Comparison of ENCODE assay signal across 14 cellular contexts in genomic region chr9:136566899-136567298, GRCh38. TPM values are rescaled to one million over a fixed set of nuclear protein-coding genes. Genes with fewer than 3 reads are reported as not detected.
A peak's percentile ranks its signal among the peaks of the same experiment; 100 is the strongest.
DNase-seq lines count a peak whose midpoint lies in the region; ATAC-seq, FAIRE-seq and TF ChIP-seq lines count a peak whose summit lies in the region.
"Had no signal": no experiment of that assay in that cellular context is flagged by ENCODE, and none has a peak within 500 bp of the region (broad histone marks: within the 10 kb centered on the region; RNA-seq: fewer than 3 reads in every experiment).

No MANE protein-coding gene starts in this region.

- H3K4me3 Mint-ChIP-seq in astrocyte (ENCODE audit: unreplicated experiment) (peak overlapping the region; percentile 27), osteocyte (ENCODE audit: unreplicated experiment) (no peak overlapping the region)
- no peak overlapping the region for H3K4me3 Mint-ChIP-seq in activated CD4-positive, alpha-beta memory T cell treated with anti-CD3 and anti-CD28 coated beads for 36 hours
- H3K4me3 Mint-ChIP-seq: neural crest cell had no signal

- H3K36me3 ChIP-seq in astrocyte (ENCODE audit: insufficient read depth, low read length) = no peaks in the 10 kb centered on the region
- no peaks in the 10 kb centered on the region for H3K36me3 ChIP-seq in heart right ventricle

- no peak overlapping the region for H3K4me3 ChIP-seq in astrocyte (ENCODE audit: insufficient read depth, low read depth, low read length)
- H3K4me3 ChIP-seq in heart right ventricle = no peak overlapping the region
- H3K4me3 ChIP-seq: K562 had no signal

- no peak overlapping the region for H3K4me2 ChIP-seq in astrocyte (ENCODE audit: low read length)

- H3K9me3 Mint-ChIP-seq in astrocyte (ENCODE audit: unreplicated experiment) (no peaks in the 10 kb centered on the region), osteocyte (ENCODE audit: unreplicated experiment) (no peaks in the 10 kb centered on the region)
- H3K9me3 Mint-ChIP-seq in activated CD4-positive, alpha-beta memory T cell treated with anti-CD3 and anti-CD28 coated beads for 36 hours = no peaks in the 10 kb centered on the region
- H3K9me3 Mint-ChIP-seq: neural crest cell had no signal

- no peak overlapping the region for H3K27ac ChIP-seq in astrocyte (ENCODE audit: low read depth, low read length)
- H3K27ac ChIP-seq in heart right ventricle = peak overlapping the region in 9 of 10 donors; percentile 52 to 92 (median 84)

- H3K27me3 ChIP-seq in astrocyte (ENCODE audit: insufficient read depth, low read length) (no peaks in the 10 kb centered on the region), heart right ventricle (no peaks in the 10 kb centered on the region)

- intact Hi-C loops in heart right ventricle (cut with DNase I) = loop anchor here in 2 of 10 donors (2.0 to 10.0 kb wide), 2 partner anchors 20 to 58 kb away; partner anchors contain the start of gene NOTCH1 (in 1 of the 2)
- intact Hi-C loops in activated CD4-positive, alpha-beta memory T cell treated with anti-CD3 and anti-CD28 coated beads for 36 hours (cut with micrococcal nuclease) = no loop called here

- no peak for TF ChIP-seq CTCF in astrocyte (IDR thresholded peaks at IDR 0.05; ENCODE audit: insufficient read depth, low read depth, low read length)
- TF ChIP-seq CTCF in heart right ventricle (IDR thresholded peaks at IDR 0.05) = no peak
- no peak for TF ChIP-seq CTCF in osteocyte (IDR thresholded peaks at IDR 0.05)

- H3K4me1 ChIP-seq in astrocyte (ENCODE audit: insufficient read depth, low read length) = peaks cover 43% of the 10 kb centered on the region
- H3K4me1 ChIP-seq in heart right ventricle = peaks cover 59 to 97% (median 91%) of the 10 kb centered on the region in 9 donors

- 39 to 46% methylated on average over 14 of the region's 14 CpGs for WGBS in heart right ventricle, 2 donors

- no peak overlapping the region for H2AFZ ChIP-seq in astrocyte (ENCODE audit: low read depth, low read length)

- CTCF ChIA-PET in activated CD4-positive, alpha-beta memory T cell treated with anti-CD3 and anti-CD28 coated beads for 36 hours (lab: Charles Lee) = no interaction called here

- POLR2A ChIA-PET in activated CD4-positive, alpha-beta memory T cell treated with anti-CD3 and anti-CD28 coated beads for 36 hours (lab: Charles Lee) = no interaction called here

- H3K9ac ChIP-seq in astrocyte (ENCODE audit: low read length) = no peak overlapping the region

- H3K27ac Mint-ChIP-seq in astrocyte (ENCODE audit: unreplicated experiment) (peak overlapping the region; percentile 72), osteocyte (ENCODE audit: unreplicated experiment) (peak overlapping the region; percentile 86)
- H3K27ac Mint-ChIP-seq in activated CD4-positive, alpha-beta memory T cell treated with anti-CD3 and anti-CD28 coated beads for 36 hours = no peak overlapping the region

- FAIRE-seq in astrocyte (lab: Jason Lieb, UNC) = no peak
- FAIRE-seq: K562 had no signal

- ATAC-seq in heart right ventricle (peak in 1 of 8 donors; percentile 6), HG03025 (IDR thresholded peaks at IDR 0.05; ENCODE audit: low FRiP score, unreplicated experiment) (no peak)

- peaks cover 29% of the 10 kb centered on the region for H3K4me1 Mint-ChIP-seq in astrocyte (ENCODE audit: low read depth, unreplicated experiment)
- peaks cover 67% of the 10 kb centered on the region for H3K4me1 Mint-ChIP-seq in osteocyte (ENCODE audit: unreplicated experiment)
- no peaks in the 10 kb centered on the region for H3K4me1 Mint-ChIP-seq in activated CD4-positive, alpha-beta memory T cell treated with anti-CD3 and anti-CD28 coated beads for 36 hours (ENCODE audit: low read depth)

- H3K79me2 ChIP-seq in astrocyte (ENCODE audit: insufficient read depth, low read length) = no peaks in the 10 kb centered on the region

- no peaks in the 10 kb centered on the region for H3K27me3 Mint-ChIP-seq in astrocyte (ENCODE audit: low read depth, unreplicated experiment)
- no peaks in the 10 kb centered on the region for H3K27me3 Mint-ChIP-seq in osteocyte (ENCODE audit: unreplicated experiment)
- no peaks in the 10 kb centered on the region for H3K27me3 Mint-ChIP-seq in activated CD4-positive, alpha-beta memory T cell treated with anti-CD3 and anti-CD28 coated beads for 36 hours

- DNase-seq in A172 (ENCODE audit: low spot score) (peak; percentile 90), astrocyte (ENCODE audit: low read depth) (no peak), heart right ventricle (peak in 1 of 2 donors; percentile 76), osteocyte (ENCODE audit: extremely low spot score, unreplicated experiment) (peak; percentile 91), OCI-M1 (lab: John Stamatoyannopoulos, UW) (no peak), KG1 (lab: John Stamatoyannopoulos, UW) (no peak)
- DNase-seq in activated CD4-positive, alpha-beta memory T cell treated with anti-CD3 and anti-CD28 coated beads for 36 hours = no peak
- DNase-seq: activated CD4-positive, CD25-positive, alpha-beta regulatory T cell; DMS79 treated with DMSO at 0.1 percent for 48 hours; NCI-H2171; SIG-M5 had no signal

- peaks cover 3% of the 10 kb centered on the region for H3K36me3 Mint-ChIP-seq in astrocyte (ENCODE audit: low read depth, unreplicated experiment)
- H3K36me3 Mint-ChIP-seq in osteocyte (ENCODE audit: unreplicated experiment) = no peaks in the 10 kb centered on the region
- no peaks in the 10 kb centered on the region for H3K36me3 Mint-ChIP-seq in activated CD4-positive, alpha-beta memory T cell treated with anti-CD3 and anti-CD28 coated beads for 36 hours

- no peaks in the 10 kb centered on the region for H4K20me1 ChIP-seq in astrocyte (ENCODE audit: insufficient read depth, low read length)

- no peaks in the 10 kb centered on the region for H3K9me3 ChIP-seq in astrocyte (ENCODE audit: insufficient read depth, low read depth, low read length)
- no peaks in the 10 kb centered on the region for H3K9me3 ChIP-seq in heart right ventricle

RNA-seq across cellular contexts. Expression of gene NOTCH1, which starts 21.1 kb away (rescaled TPM):
- 22.2 and 23.3 TPM in 2 replicates for total RNA-seq in A172 (2014; rRNA removed; shearing (Covaris generic))
- 34.1 and 35.5 TPM in 2 replicates for total RNA-seq in astrocyte
- total RNA-seq in heart right ventricle = 10 to 100 TPM; 12.0 to 27.0 (median 21.8) TPM
- 10 to 100 TPM in 1 of 2 donors, 1 to 10 TPM in 1; 7.3 to 14.5 TPM for polyA plus RNA-seq in heart right ventricle
- 44.9 and 53.6 TPM in 2 replicates for total RNA-seq in osteocyte
- 10 to 100 TPM; 67.0 to 68.3 TPM for total RNA-seq in activated CD4-positive, alpha-beta memory T cell treated with anti-CD3 and anti-CD28 coated beads for 36 hours

Comparison
In these comparisons a context has a peak if more than half of its experiments do, and no peak if none do; other contexts are left out.
1. DNase-seq: peak in A172 (single experiment) and osteocyte (single experiment); none in astrocyte (single experiment), activated CD4-positive, alpha-beta memory T cell treated with anti-CD3 and anti-CD28 coated beads for 36 hours (single experiment), OCI-M1 (single experiment) and KG1 (single experiment).